Comparison of ENCODE assay signal across 13 cellular contexts in genomic region chr6:11346516-11346915, GRCh38.
DNase-seq lines count a peak whose midpoint lies in the region; ATAC-seq and TF ChIP-seq lines count a peak whose summit lies in the region.
"Had no signal": no experiment of that assay in that cellular context is flagged by ENCODE, and none has a peak within 500 bp of the region (broad histone marks: within the 10 kb centered on the region; RNA-seq: fewer than 3 reads in every experiment).

No MANE protein-coding gene starts in this region.

- H3K27me3 Mint-ChIP-seq in activated B cell treated with CpG ODN at 0.5 μM for 24 hours, result no peaks in the 10 kb centered on the region
- H3K27me3 Mint-ChIP-seq in Calu3 (ENCODE audit: unreplicated experiment), result no peaks in the 10 kb centered on the region
- H3K27me3 Mint-ChIP-seq in CD14-positive monocyte (ENCODE audit: low read depth in 3 of 3), result peaks cover 0 to 1% (median 0%) of the 10 kb centered on the region in 3 donors

- ATAC-seq in GM19395 (IDR thresholded peaks at IDR 0.05; ENCODE audit: unreplicated experiment) (peak; percentile 68), HG02981 (IDR thresholded peaks at IDR 0.05; ENCODE audit: unreplicated experiment) (peak; percentile 51), activated B cell treated with CpG ODN at 0.5 μM for 24 hours (ENCODE audit: low read depth) (peak; percentile 88)
- ATAC-seq: WTC11 had no signal

- CTCF ChIA-PET in activated B cell treated with CpG ODN at 0.5 μM for 24 hours (lab: Charles Lee), result interaction anchor here (0.9 to 1.0 kb wide), 2 partner anchors 146 to 149 kb away, joined by 3 to 5 read pairs; no protein-coding TSS in a partner anchor
- CTCF ChIA-PET in Calu3 (lab: Charles Lee), result no interaction called here

- peaks cover 0 to 36% (median under 1%) of the 10 kb centered on the region in 11 experiments; a peak in 10 of 22 replicates for H3K36me3 ChIP-seq in BLaER1 treated with 17β-estradiol and CSF1 and Interleukin-3, amounts not matched to agents 10 nM and 100 nM
- H3K36me3 ChIP-seq: tibial artery had no signal

- H3K9me3 Mint-ChIP-seq in activated B cell treated with CpG ODN at 0.5 μM for 24 hours (no peaks in the 10 kb centered on the region), Calu3 (ENCODE audit: low read depth, unreplicated experiment) (peaks cover 2% of the 10 kb centered on the region), CD14-positive monocyte (peaks cover 0 to 2% (median 0%) of the 10 kb centered on the region in 7 donors)

- peaks cover 0 to 3% (median 0%) of the 10 kb centered on the region in 11 experiments; a peak in 1 of 22 replicates for H4K20me1 ChIP-seq in BLaER1 treated with 17β-estradiol and CSF1 and Interleukin-3, amounts not matched to agents 10 nM and 100 nM

- intact Hi-C loops in activated B cell treated with CpG ODN at 0.5 μM for 24 hours (cut with micrococcal nuclease) (loop anchor here (2.0 kb wide), 1 partner anchor 16 kb away; no protein-coding TSS in a partner anchor), Calu3 (cut with micrococcal nuclease; ENCODE audit: unreplicated experiment) (no loop called here), CD14-positive monocyte (cut with micrococcal nuclease) (no loop called here)

- in situ Hi-C loops in G401 (cut with HindIII; ENCODE audit: low sequenced_read_pairs), result no loop called here

- H3K4me1 ChIP-seq in BLaER1 treated with 17β-estradiol and CSF1 and Interleukin-3, amounts not matched to agents 10 nM and 100 nM, result peaks cover 24 to 64% (median 31%) of the 10 kb centered on the region in 10 experiments
- H3K4me1 ChIP-seq: tibial artery had no signal

- BruUV-seq in Calu3 (replicated peaks; lab: Mats Ljungman, UMichigan), result no TSS peak

- H3K27me3 ChIP-seq in BLaER1 treated with 17β-estradiol and CSF1 and Interleukin-3, amounts not matched to agents 10 nM and 100 nM, result no peaks in the 10 kb centered on the region
- H3K27me3 ChIP-seq: tibial artery had no signal

- H3K36me3 Mint-ChIP-seq in activated B cell treated with CpG ODN at 0.5 μM for 24 hours (ENCODE audit: low read depth), result peaks cover 56% of the 10 kb centered on the region
- no peaks in the 10 kb centered on the region for H3K36me3 Mint-ChIP-seq in Calu3 (ENCODE audit: insufficient read depth, unreplicated experiment)
- H3K36me3 Mint-ChIP-seq in CD14-positive monocyte, result peaks cover 51 to 69% of the 10 kb centered on the region in 2 donors
- H3K36me3 Mint-ChIP-seq: WTC11 had no signal

- no peak overlapping the region for H3K4me3 Mint-ChIP-seq in activated B cell treated with CpG ODN at 0.5 μM for 24 hours
- no peak overlapping the region for H3K4me3 Mint-ChIP-seq in Calu3 (ENCODE audit: low read depth, unreplicated experiment)
- no peak overlapping the region for H3K4me3 Mint-ChIP-seq in CD14-positive monocyte
- H3K4me3 Mint-ChIP-seq: WTC11 had no signal

- DNase-seq in activated B cell treated with CpG ODN at 0.5 μM for 24 hours (no peak), Calu3 (no peak), CD14-positive monocyte (ENCODE audit: low spot score) (no peak), G401 (ENCODE audit: low spot score) (no peak)
- no peak for DNase-seq in activated CD4-positive, alpha-beta T cell treated with anti-CD3 and anti-CD28 coated beads, Interleukin-2, amount 50 U/mL, for 4 hours
- DNase-seq: midbrain, NCI-H510A, tibial artery had no signal

- H3K27ac Mint-ChIP-seq in activated B cell treated with CpG ODN at 0.5 μM for 24 hours (peak overlapping the region; percentile 74), Calu3 (ENCODE audit: unreplicated experiment) (no peak overlapping the region), CD14-positive monocyte (peak overlapping the region in 3 of 7 donors; percentile 32 to 83 (median 68))
- H3K27ac Mint-ChIP-seq: WTC11 had no signal

- peak overlapping the region in 5 of 11 experiments; percentile 7 to 40 (median 16); a peak in 4 of 22 replicates for H3K27ac ChIP-seq in BLaER1 treated with 17β-estradiol and CSF1 and Interleukin-3, amounts not matched to agents 10 nM and 100 nM
- H3K27ac ChIP-seq: epithelial cell of prostate, tibial artery had no signal

- 0 out of 22 replicates have a peak overlapping the region, but pooled peaks of 1 of the 11 experiments have one; percentile 23 for H3K9ac ChIP-seq in BLaER1 treated with 17β-estradiol and CSF1 and Interleukin-3, amounts not matched to agents 10 nM and 100 nM

- H3K4me1 Mint-ChIP-seq in activated B cell treated with CpG ODN at 0.5 μM for 24 hours, result peaks cover 92% of the 10 kb centered on the region
- peaks cover 37% of the 10 kb centered on the region for H3K4me1 Mint-ChIP-seq in Calu3 (ENCODE audit: low read depth, unreplicated experiment)
- peaks cover 74% of the 10 kb centered on the region for H3K4me1 Mint-ChIP-seq in CD14-positive monocyte
- H3K4me1 Mint-ChIP-seq: WTC11 had no signal

- H3K4me3 ChIP-seq in BLaER1 treated with 17β-estradiol and CSF1 and Interleukin-3, amounts not matched to agents 10 nM and 100 nM, result peak overlapping the region in 2 of 10 experiments; percentile 8 to 22; a peak in 2 of 20 replicates
- H3K4me3 ChIP-seq: tibial artery had no signal

- H3K4me2 ChIP-seq in BLaER1 treated with 17β-estradiol and CSF1 and Interleukin-3, amounts not matched to agents 10 nM and 100 nM, result peak overlapping the region; percentile 35 to 82 (median 71)

- POLR2A ChIA-PET in activated B cell treated with CpG ODN at 0.5 μM for 24 hours (lab: Charles Lee), result interaction anchor here (0.9 to 1.8 kb wide), 5 partner anchors 15 to 113 kb away, joined by 3 to 8 read pairs (median 6); no protein-coding TSS in a partner anchor

- H3K9me3 ChIP-seq in BLaER1 treated with 17β-estradiol and CSF1 and Interleukin-3, amounts not matched to agents 10 nM and 100 nM (replicated peaks in 1 of 11), result peaks cover 8 to 37% (median 21%) of the 10 kb centered on the region in 11 experiments; a peak in 20 of 22 replicates
- H3K9me3 ChIP-seq: tibial artery had no signal

- TF ChIP-seq CTCF in activated B cell treated with CpG ODN at 0.5 μM for 24 hours (IDR thresholded peaks at IDR 0.05), result no peak
- TF ChIP-seq CTCF in Calu3 (IDR thresholded peaks at IDR 0.05; ENCODE audit: unreplicated experiment), result no peak
- no peak for TF ChIP-seq CTCF in CD14-positive monocyte (IDR thresholded peaks at IDR 0.05)
